ENCODE assay signal across 10 cellular contexts in genomic region chr6:112269165-112269564, GRCh38. TPM values are rescaled to one million over a fixed set of nuclear protein-coding genes. Genes with fewer than 3 reads are reported as not detected.
DNase-seq lines count a peak whose midpoint lies in the region; ATAC-seq and TF ChIP-seq lines count a peak whose summit lies in the region.
"Had no signal": no experiment of that assay in that cellular context is flagged by ENCODE, and none has a peak within 500 bp of the region (broad histone marks: within the 10 kb centered on the region; RNA-seq: fewer than 3 reads in every experiment).

No MANE protein-coding gene starts in this region.

- H3K27me3 ChIP-seq in endodermal cell (ENCODE audit: control insufficient read depth, insufficient read depth, low read length, poor library complexity, severe bottlenecking): no peaks in the 10 kb centered on the region
- H3K27me3 ChIP-seq in mesenchymal stem cell (ENCODE audit: control insufficient read depth in 1 of 2, insufficient read depth in 1 of 2, low read length in 2 of 2): no peaks in the 10 kb centered on the region

- H2BK5ac ChIP-seq in mesenchymal stem cell (ENCODE audit: low read depth, low read length, poor library complexity, severe bottlenecking): no peak overlapping the region

- 69 to 86% methylated on average over 4 of the region's 4 CpGs for WGBS in endodermal cell (ENCODE audit: insufficient coverage in 1 of 2, insufficient read length in 1 of 2), 2 experiments
- WGBS in mesenchymal stem cell: 95% methylated on average over 3 of the region's 4 CpGs

- H2BK15ac ChIP-seq in mesenchymal stem cell (ENCODE audit: low read depth, poor library complexity, severe bottlenecking): no peak overlapping the region

- H3K9ac ChIP-seq in endodermal cell (ENCODE audit: extremely low read depth, low read length, poor library complexity, severe bottlenecking): no peak overlapping the region
- peak overlapping the region; percentile 76 for H3K9ac ChIP-seq in mesenchymal stem cell (ENCODE audit: low read length)

- ATAC-seq in left colon: no peak

- H3K9me3 ChIP-seq in endodermal cell (ENCODE audit: control insufficient read depth, low read length) (no peaks in the 10 kb centered on the region), mesenchymal stem cell (ENCODE audit: control insufficient read depth, low read length) (no peaks in the 10 kb centered on the region)

- intact Hi-C loops in left colon (cut with DNase I, micrococcal nuclease): no loop called here

- peaks cover 2% of the 10 kb centered on the region for H3K27me3 Mint-ChIP-seq in endodermal cell (ENCODE audit: insufficient read depth)

- H3K27ac Mint-ChIP-seq in endodermal cell: no peak overlapping the region

- no peak overlapping the region for H3K4me2 ChIP-seq in mesenchymal stem cell (ENCODE audit: low read length, poor library complexity, severe bottlenecking)

- no peak overlapping the region for H4K91ac ChIP-seq in mesenchymal stem cell (ENCODE audit: low read length)

- H3K36me3 ChIP-seq in endodermal cell (ENCODE audit: control insufficient read depth, insufficient read depth, low read length) (no peaks in the 10 kb centered on the region), mesenchymal stem cell (ENCODE audit: control insufficient read depth in 1 of 2, insufficient read depth in 2 of 2, low read depth in 1 of 2, low read length in 2 of 2) (no peaks in the 10 kb centered on the region)

- no peak overlapping the region for H4K8ac ChIP-seq in mesenchymal stem cell (ENCODE audit: low read length)

- no peaks in the 10 kb centered on the region for H3K9me3 Mint-ChIP-seq in endodermal cell

- H3K4me1 ChIP-seq in endodermal cell (ENCODE audit: control insufficient read depth, insufficient read depth, low read length) (no peaks in the 10 kb centered on the region), mesenchymal stem cell (ENCODE audit: control insufficient read depth, insufficient read depth, low read depth, low read length) (no peaks in the 10 kb centered on the region)

- H2AFZ ChIP-seq in mesenchymal stem cell (ENCODE audit: low read depth, low read length): no peak overlapping the region

- no peak overlapping the region for H3K14ac ChIP-seq in mesenchymal stem cell (ENCODE audit: low read length in 2 of 2)

- H3K4me3 Mint-ChIP-seq in endodermal cell: no peak overlapping the region

- H3K4me1 Mint-ChIP-seq in endodermal cell: no peaks in the 10 kb centered on the region

- H3K36me3 Mint-ChIP-seq in endodermal cell (ENCODE audit: low read depth): no peaks in the 10 kb centered on the region

- H3K27ac ChIP-seq in endodermal cell (ENCODE audit: low read depth, low read length) (no peak overlapping the region), mesenchymal stem cell (ENCODE audit: low read length, poor library complexity, severe bottlenecking) (no peak overlapping the region)

- H3K4ac ChIP-seq in mesenchymal stem cell (ENCODE audit: low read depth in 1 of 2, low read length in 2 of 2): no peak overlapping the region

- TF ChIP-seq CTCF in AG09319 (IDR thresholded peaks at IDR 0.05; ENCODE audit: low read depth, low read length) (peak; percentile 33), endodermal cell (conservative IDR thresholded peaks at IDR 0.05) (peak; percentile 64)

- H3K79me1 ChIP-seq in mesenchymal stem cell (replicated peaks; ENCODE audit: low read length, poor library complexity, severe bottlenecking): no peaks in the 10 kb centered on the region

- DNase-seq in AG09319 (ENCODE audit: extremely low read depth, low read depth) (no peak), LHCN-M2 (ENCODE audit: low read depth) (peak; percentile 57), endodermal cell (peak; percentile 55), mesenchymal stem cell (no peak), left colon (no peak), NCI-H2107 (lab: John Stamatoyannopoulos, UW) (no peak), NCI-H2227 (lab: John Stamatoyannopoulos, UW; ENCODE audit: unreplicated experiment) (no peak)
- no peak for DNase-seq in activated naive CD4-positive, alpha-beta T cell (lab: John Stamatoyannopoulos, UW)
- DNase-seq: DMS79 treated with DMSO at 0.1 percent for 48 hours; effector CD8-positive, alpha-beta T cell had no signal

- no peak overlapping the region for H2AK5ac ChIP-seq in mesenchymal stem cell (ENCODE audit: low read length, severe bottlenecking)

- H3K4me3 ChIP-seq in endodermal cell (ENCODE audit: low read length) (no peak overlapping the region), mesenchymal stem cell (ENCODE audit: insufficient read depth in 1 of 2, low read depth in 1 of 2, low read length in 2 of 2) (peak overlapping the region in 1 of 2 experiments; percentile 54)

- no peak overlapping the region for H3K18ac ChIP-seq in mesenchymal stem cell (ENCODE audit: low read depth in 1 of 2, low read length in 2 of 2)

- H3K23ac ChIP-seq in mesenchymal stem cell (ENCODE audit: low read length in 2 of 2): no peak overlapping the region

- no peak overlapping the region for H2BK12ac ChIP-seq in mesenchymal stem cell (ENCODE audit: low read length in 2 of 2)

- H2BK120ac ChIP-seq in mesenchymal stem cell (ENCODE audit: low read depth, low read length): no peak overlapping the region

RNA-seq across cellular contexts. Expression of gene LAMA4, which starts 14.8 kb away (rescaled TPM):
- total RNA-seq in LHCN-M2 (2014; rRNA removed): 6.5 and 6.8 TPM in 2 replicates
- 0.16 TPM for polyA plus RNA-seq in LHCN-M2 (2012)
- 1 to 10 TPM in 1 of 2 donors, under 1 TPM in 1; 0.24 to 3.7 TPM for total RNA-seq in endodermal cell
- 6.4 TPM for polyA plus RNA-seq in endodermal cell (2013, experiment 1 of 2)
- polyA plus RNA-seq in endodermal cell (2013, experiment 2 of 2): 4.8 TPM
- polyA plus RNA-seq in mesenchymal stem cell (2013, experiment 1 of 2): 51.1 TPM
- polyA plus RNA-seq in mesenchymal stem cell (2013, experiment 2 of 2): 47.5 TPM
- total RNA-seq in left colon: 10 to 100 TPM; 12.4 to 31.8 TPM

Comparison
In these comparisons a context has a peak if more than half of its experiments do, and no peak if none do; other contexts are left out.
1. DNase-seq: peak in LHCN-M2 (single experiment) and endodermal cell (single experiment); none in AG09319 (single experiment), mesenchymal stem cell (single experiment), left colon (0 of 2), NCI-H2107 (single experiment), activated naive CD4-positive, alpha-beta T cell (0 of 4) and NCI-H2227 (single experiment).